In the genomic region with DNA sequence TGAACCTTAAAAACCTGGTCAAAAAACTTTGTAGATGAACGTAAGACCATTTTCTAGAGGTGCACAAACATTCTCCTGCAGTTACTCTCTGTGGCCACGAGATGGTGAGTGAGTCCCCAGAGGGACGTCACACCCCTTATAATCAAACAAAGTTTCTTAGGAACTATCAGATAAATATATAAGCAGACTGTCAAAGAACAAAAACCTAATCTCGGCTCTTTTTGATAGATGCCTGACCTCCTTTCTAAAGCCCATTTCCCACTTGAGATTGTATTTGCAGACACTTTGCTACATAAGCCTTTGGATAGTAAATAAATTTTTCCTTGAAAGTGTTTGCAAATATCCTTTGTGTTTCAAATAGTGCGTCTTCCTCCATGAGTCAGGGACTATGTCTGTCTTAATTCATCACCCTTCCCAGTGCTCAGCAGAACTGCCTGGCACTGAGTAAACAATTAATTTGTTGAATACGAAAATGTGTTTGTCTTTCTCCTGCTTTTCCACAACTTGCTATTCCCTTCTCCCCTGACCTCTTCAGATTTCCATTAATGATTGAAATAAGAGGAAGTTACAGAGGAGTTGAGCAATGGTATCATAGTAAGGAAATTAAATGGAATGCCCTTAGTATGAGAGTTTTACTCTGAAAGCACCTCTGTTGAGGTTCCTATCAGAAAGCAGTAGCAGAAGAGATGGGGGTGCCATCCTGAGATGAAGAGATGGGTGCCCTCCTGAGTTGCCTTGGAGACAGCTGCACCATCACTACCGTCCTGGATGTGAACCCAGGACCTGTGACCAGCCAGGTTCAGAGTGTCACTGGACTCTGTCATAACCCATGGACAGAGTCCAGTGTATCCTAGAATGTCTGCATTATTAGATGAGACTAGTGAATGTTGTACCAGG, we compare ENCODE assay signal across 7 cellular contexts. TPM values are rescaled to one million over a fixed set of nuclear protein-coding genes. Genes with fewer than 3 reads are reported as not detected.
DNase-seq lines count a peak whose midpoint lies in the region; ATAC-seq, FAIRE-seq and TF ChIP-seq lines count a peak whose summit lies in the region.

No MANE protein-coding gene starts in this region.

- peak; percentile 78 for ATAC-seq in GM21381 (IDR thresholded peaks at IDR 0.05; ENCODE audit: unreplicated experiment)

- no peak overlapping the region for H3K9ac ChIP-seq in liver (ENCODE audit: low read depth in 1 of 2, low read length in 2 of 2)

- H3K4me1 ChIP-seq in liver (ENCODE audit: control insufficient read depth in 4 of 4, insufficient read depth in 4 of 4, low read length in 3 of 4), result peaks cover 0 to 5% (median 0%) of the 10 kb centered on the region in 4 donors

- FAIRE-seq in urothelium cell line (lab: Jason Lieb, UNC), result no peak

- WGBS in liver, result 18% methylated on average over 7 of the region's 7 CpGs

- H3K27me3 ChIP-seq in liver (ENCODE audit: control insufficient read depth in 4 of 4, insufficient read depth in 4 of 4, low read length in 3 of 4), result no peaks in the 10 kb centered on the region

- peak; percentile 79 for TF ChIP-seq CTCF in liver (IDR thresholded peaks at IDR 0.05; ENCODE audit: low read depth, low read length, missing input control)

- no peak overlapping the region for H3K27ac ChIP-seq in liver (ENCODE audit: low read depth in 1 of 2, low read length in 2 of 2)

- H3K4me3 ChIP-seq in liver (ENCODE audit: low read depth in 1 of 3, low read length in 3 of 3), result no peak overlapping the region

- no peaks in the 10 kb centered on the region for H3K9me3 ChIP-seq in liver (ENCODE audit: control insufficient read depth in 4 of 4, low read length in 3 of 4)

- DNase-seq in Daoy (ENCODE audit: low read depth) (peak; percentile 49), KG1 (lab: John Stamatoyannopoulos, UW) (peak; percentile 18), SKM-1 (lab: John Stamatoyannopoulos, UW; ENCODE audit: unreplicated experiment) (peak; percentile 16), dedifferentiated amniotic fluid mesenchymal stem cell (ENCODE audit: extremely low spot score) (peak; percentile 43), urothelium cell line (ENCODE audit: low spot score) (peak; percentile 54)

- no peaks in the 10 kb centered on the region for H3K36me3 ChIP-seq in liver (ENCODE audit: control insufficient read depth in 4 of 4, insufficient read depth in 3 of 4, low read depth in 1 of 4, low read length in 3 of 4)

- peak; percentile 80 to 85 for TF ChIP-seq RAD21 in liver (IDR thresholded peaks at IDR 0.05)

TF ChIP-seq in liver, 16 proteins besides CTCF, POLR2A, EP300 and RAD21:
- TF ChIP-seq HNF4A (conservative IDR thresholded peaks at IDR 0.05) (peak; percentile 73 to 78), HNF4G (IDR thresholded peaks at IDR 0.05) (peak; percentile 26), RXRA (IDR thresholded peaks at IDR 0.05) (peak in 1 of 2 donors; percentile 7)
- TF ChIP-seq, protein P1, sequence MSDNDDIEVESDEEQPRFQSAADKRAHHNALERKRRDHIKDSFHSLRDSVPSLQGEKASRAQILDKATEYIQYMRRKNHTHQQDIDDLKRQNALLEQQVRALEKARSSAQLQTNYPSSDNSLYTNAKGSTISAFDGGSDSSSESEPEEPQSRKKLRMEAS (IDR thresholded peaks at IDR 0.05), result no peak

RNA-seq across cellular contexts. Expression of a gene that starts 57.8 kb away (rescaled TPM):
- total RNA-seq in Daoy (2014; rRNA removed; shearing (Covaris generic)), result 9.0 and 10.3 TPM in 2 replicates
- 1 to 10 TPM; 1.4 to 6.7 TPM for total RNA-seq in liver
- under 1 TPM; 0.40 to 0.50 TPM for polyA plus RNA-seq in liver
